ENCODE assay signal across 29 cellular contexts in the genomic region with DNA sequence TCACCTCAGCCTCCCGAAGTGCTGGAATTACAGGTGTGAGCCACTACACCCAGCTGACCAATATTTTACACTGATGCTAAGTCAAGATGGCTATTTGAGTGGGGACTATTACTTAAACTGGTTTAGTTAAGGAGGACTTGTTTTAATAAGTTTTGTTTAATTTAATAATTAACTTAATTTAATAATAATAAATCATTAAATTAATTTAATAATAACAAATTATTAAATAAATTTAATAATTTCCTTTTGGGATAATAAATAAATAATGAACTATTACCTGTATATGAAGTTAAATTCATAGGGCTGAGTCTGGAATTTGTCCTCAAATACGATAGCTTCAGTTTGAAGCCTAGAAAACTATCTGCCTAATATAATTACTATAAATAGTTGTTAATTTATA.
"Had no signal": no experiment of that assay in that cellular context is flagged by ENCODE, and none has a peak within 500 bp of the region (broad histone marks: within the 10 kb centered on the region; RNA-seq: fewer than 3 reads in every experiment).

No MANE protein-coding gene starts in this region.

- H3K27me3 ChIP-seq: neural progenitor cell, right lobe of liver, sigmoid colon, spleen, stomach, thyroid gland, tibial nerve, upper lobe of left lung, vagina had no signal

- DNase-seq: naive thymus-derived CD4-positive, alpha-beta T cell; natural killer cell; occipital lobe; posterior cingulate gyrus; psoas muscle; right cardiac atrium; right lobe of liver; sigmoid colon; small intestine; spleen; stimulated activated CD4-positive, alpha-beta T cell treated with anti-CD3 and anti-CD28 coated beads, Interleukin-12 subunit alpha, Interleukin-12 subunit beta, amount 100 ng/mL, for 4 hours; stimulated activated CD4-positive, alpha-beta T cell treated with anti-CD3 and anti-CD28 coated beads, Interleukin-1b, Interleukin-23, amount 100 ng/mL, for 48 hours; stimulated activated CD4-positive, alpha-beta T cell treated with anti-CD3 and anti-CD28 coated beads, Interleukin-4, amount 100 ng/mL, for 1 hour; stimulated activated naive B cell treated with anti-CD40 and anti-IgM and Interleukin-4, amounts not matched to agents 10 μg/mL and 1 μg/mL and 100 μg/mL, for 72 hours; stimulated activated naive CD4-positive, alpha-beta T cell treated with Interleukin-2 at 50 U/mL for 16 hours; stomach; thyroid gland; trophoblast cell; upper lobe of left lung had no signal

- H3K27ac Mint-ChIP-seq: naive thymus-derived CD4-positive, alpha-beta T cell; natural killer cell; nephron; neural progenitor cell; progenitor cell of endocrine pancreas; stimulated activated effector memory CD8-positive, alpha-beta T cell treated with anti-CD3 and anti-CD28 coated beads, Interleukin-12 subunit alpha, Interleukin-12 subunit beta, amount 100 ng/mL, for 72 hours; stimulated activated naive B cell treated with anti-CD40 and anti-IgM and Interleukin-4, amounts not matched to agents 10 μg/mL and 1 μg/mL and 100 μg/mL, for 72 hours; stimulated activated naive CD8-positive, alpha-beta T cell treated with anti-CD3 and anti-CD28 coated beads, Interleukin-15, Interleukin-2, amounts not matched to agents 100 ng/mL and 50 ng/mL, for 24 hours had no signal

- H3K4me1 Mint-ChIP-seq: naive thymus-derived CD4-positive, alpha-beta T cell; natural killer cell; nephron; neural progenitor cell; stimulated activated effector memory CD8-positive, alpha-beta T cell treated with anti-CD3 and anti-CD28 coated beads, Interleukin-12 subunit alpha, Interleukin-12 subunit beta, amount 100 ng/mL, for 72 hours; stimulated activated naive B cell treated with anti-CD40 and anti-IgM and Interleukin-4, amounts not matched to agents 10 μg/mL and 1 μg/mL and 100 μg/mL, for 72 hours had no signal

- FAIRE-seq: small intestine, urothelium cell line had no signal

- H3K4me1 ChIP-seq: neural progenitor cell, parathyroid adenoma, psoas muscle, right lobe of liver, sigmoid colon, spleen, stomach, thyroid gland, tibial nerve, upper lobe of left lung, vagina had no signal

- H3K4me3 Mint-ChIP-seq: naive thymus-derived CD4-positive, alpha-beta T cell; natural killer cell; nephron; neural progenitor cell; stimulated activated effector memory CD8-positive, alpha-beta T cell treated with anti-CD3 and anti-CD28 coated beads, Interleukin-12 subunit alpha, Interleukin-12 subunit beta, amount 100 ng/mL, for 72 hours; stimulated activated naive B cell treated with anti-CD40 and anti-IgM and Interleukin-4, amounts not matched to agents 10 μg/mL and 1 μg/mL and 100 μg/mL, for 72 hours; stimulated activated naive CD8-positive, alpha-beta T cell treated with anti-CD3 and anti-CD28 coated beads, Interleukin-15, Interleukin-2, amounts not matched to agents 100 ng/mL and 50 ng/mL, for 24 hours had no signal

- H3K36me3 Mint-ChIP-seq: naive thymus-derived CD4-positive, alpha-beta T cell; neural progenitor cell; stimulated activated effector memory CD8-positive, alpha-beta T cell treated with anti-CD3 and anti-CD28 coated beads, Interleukin-12 subunit alpha, Interleukin-12 subunit beta, amount 100 ng/mL, for 72 hours; stimulated activated naive B cell treated with anti-CD40 and anti-IgM and Interleukin-4, amounts not matched to agents 10 μg/mL and 1 μg/mL and 100 μg/mL, for 72 hours had no signal

- H3K4me3 ChIP-seq: neural progenitor cell, psoas muscle, right lobe of liver, sigmoid colon, spleen, stomach, thoracic aorta, thyroid gland, tibial nerve, upper lobe of left lung, vagina had no signal

- H3K27ac ChIP-seq: neural progenitor cell, parathyroid adenoma, psoas muscle, right lobe of liver, sigmoid colon, spleen, stomach, thoracic aorta, thyroid gland, tibial nerve, upper lobe of left lung, vagina had no signal

- H3K9me3 Mint-ChIP-seq: nephron had no signal

- H3K9ac ChIP-seq: neural progenitor cell, parathyroid adenoma had no signal

- H3K27me3 Mint-ChIP-seq: naive thymus-derived CD4-positive, alpha-beta T cell; progenitor cell of endocrine pancreas; stimulated activated naive B cell treated with anti-CD40 and anti-IgM and Interleukin-4, amounts not matched to agents 10 μg/mL and 1 μg/mL and 100 μg/mL, for 72 hours; stimulated activated naive CD8-positive, alpha-beta T cell treated with anti-CD3 and anti-CD28 coated beads, Interleukin-15, Interleukin-2, amounts not matched to agents 100 ng/mL and 50 ng/mL, for 24 hours had no signal

- ATAC-seq: naive thymus-derived CD4-positive, alpha-beta T cell; natural killer cell; psoas muscle; right cardiac atrium; right lobe of liver; stimulated activated effector memory CD8-positive, alpha-beta T cell treated with anti-CD3 and anti-CD28 coated beads, Interleukin-12 subunit alpha, Interleukin-12 subunit beta, amount 100 ng/mL, for 72 hours; stimulated activated naive B cell treated with anti-CD40 and anti-IgM and Interleukin-4, amounts not matched to agents 10 μg/mL and 1 μg/mL and 100 μg/mL, for 72 hours had no signal

- H3K36me3 ChIP-seq: neural progenitor cell, right lobe of liver, sigmoid colon, spleen, stomach, thoracic aorta, thyroid gland, tibial nerve, upper lobe of left lung, vagina had no signal

- H3K9me3 ChIP-seq: psoas muscle, right lobe of liver, thoracic aorta, upper lobe of left lung, vagina had no signal
